12 cellular contexts compared by ENCODE assay signal in genomic region chr6:9482030-9482731, GRCh38.
A peak's percentile ranks its signal among the peaks of the same experiment; 100 is the strongest.
DNase-seq lines count a peak whose midpoint lies in the region; ATAC-seq and TF ChIP-seq lines count a peak whose summit lies in the region.
"Had no signal": no experiment of that assay in that cellular context is flagged by ENCODE, and none has a peak within 500 bp of the region (broad histone marks: within the 10 kb centered on the region; RNA-seq: fewer than 3 reads in every experiment).

No MANE protein-coding gene starts in this region.

- no peaks in the 10 kb centered on the region for H3K27me3 ChIP-seq in HUES48 (ENCODE audit: control insufficient read depth, insufficient read depth, low read length)
- H3K27me3 ChIP-seq in breast epithelium = no peaks in the 10 kb centered on the region
- H3K27me3 ChIP-seq: esophagus muscularis mucosa, right atrium auricular region had no signal

- WGBS in mesodermal cell (ENCODE audit: insufficient coverage in 2 of 2), 2 experiments = 50% methylated on average over 1 of the region's 5 CpGs; no CpG with 5 or more reads in 1 of the 2 experiments

- H3K27ac ChIP-seq in HUES48 (ENCODE audit: low read depth, low read length) (peak overlapping the region; percentile 89), breast epithelium (peak overlapping the region; percentile 7 to 46), mesodermal cell (ENCODE audit: low read depth, low read length, severe bottlenecking) (peak overlapping the region; percentile 79)
- H3K27ac ChIP-seq: esophagus muscularis mucosa, right atrium auricular region had no signal

- H3K4me3 ChIP-seq in HUES48 (ENCODE audit: low read depth, low read length) = peak overlapping the region; percentile 6; the same call in 1 of the 2 replicates
- H3K4me3 ChIP-seq in breast epithelium = no peak overlapping the region
- no peak overlapping the region for H3K4me3 ChIP-seq in mesodermal cell (ENCODE audit: extremely low read depth, insufficient read depth, low read length, poor library complexity, severe bottlenecking)
- H3K4me3 ChIP-seq: esophagus muscularis mucosa, right atrium auricular region had no signal

- no peak for TF ChIP-seq CTCF in breast epithelium (IDR thresholded peaks at IDR 0.05)

- no peak for TF ChIP-seq POLR2A in breast epithelium (IDR thresholded peaks at IDR 0.05)

- intact Hi-C loops in breast epithelium (cut with DNase I; ENCODE audit: low total_unique reads) = no loop called here

- H3K36me3 ChIP-seq in HUES48 (ENCODE audit: control insufficient read depth, insufficient read depth, low read length) (no peaks in the 10 kb centered on the region), breast epithelium (no peaks in the 10 kb centered on the region), mesodermal cell (ENCODE audit: control insufficient read depth, insufficient read depth, low read length) (no peaks in the 10 kb centered on the region)
- H3K36me3 ChIP-seq: esophagus muscularis mucosa, right atrium auricular region had no signal

- in situ Hi-C loops in Caki2 (cut with HindIII; ENCODE audit: low pct_unique_long_range_greater_than_20kb, low sequenced_read_pairs) = no loop called here

- DNase-seq in Caki2 (ENCODE audit: low read depth) (peak; percentile 94), breast epithelium (ENCODE audit: low spot score in 2 of 2) (no peak), activated T-cell treated with anti-CD3 and anti-CD28 coated beads for 4 hours (no peak), NCI-H774 (lab: John Stamatoyannopoulos, UW) (no peak), GM19240 (ENCODE audit: insufficient read length, low spot score) (no peak)
- DNase-seq: activated T-cell treated with anti-CD3 and anti-CD28 coated beads, Interleukin-2, amount 50 U/mL, for 72 hours; SHP77 treated with DMSO at 0.1 percent for 48 hours had no signal

- H3K9me3 ChIP-seq in HUES48 (ENCODE audit: control insufficient read depth, insufficient read depth, low read length) (no peaks in the 10 kb centered on the region), breast epithelium (no peaks in the 10 kb centered on the region), mesodermal cell (ENCODE audit: control insufficient read depth, low read length) (no peaks in the 10 kb centered on the region)
- H3K9me3 ChIP-seq: esophagus muscularis mucosa, right atrium auricular region had no signal

- H3K9ac ChIP-seq in HUES48 (ENCODE audit: low read depth, low read length) = no peak overlapping the region

- no peak for ATAC-seq in GM19023 (IDR thresholded peaks at IDR 0.05; ENCODE audit: unreplicated experiment)
- ATAC-seq: activated T-cell treated with anti-CD3 and anti-CD28 coated beads, Interleukin-2, amount 50 U/mL, for 72 hours had no signal

- peaks cover 30% of the 10 kb centered on the region for H3K4me1 ChIP-seq in HUES48 (ENCODE audit: control insufficient read depth, insufficient read depth, low read length)
- H3K4me1 ChIP-seq in breast epithelium = peaks cover 0 to 11% of the 10 kb centered on the region in 2 donors
- H3K4me1 ChIP-seq in mesodermal cell (ENCODE audit: control insufficient read depth, insufficient read depth, low read length, poor library complexity, severe bottlenecking) = peaks cover 10% of the 10 kb centered on the region
- H3K4me1 ChIP-seq: right atrium auricular region had no signal

Comparison
In these comparisons a context has a peak if more than half of its experiments do, and no peak if none do; other contexts are left out.
1. H3K27ac ChIP-seq: peak in every context shown above with its lines; median percentile 89 in HUES48; 79 in mesodermal cell; 26 in breast epithelium.